1 cellular context compared by ENCODE assay signal in genomic region chr10:126511917-126512487, GRCh38.
TF ChIP-seq lines count a peak whose summit lies in the region.

No MANE protein-coding gene starts in this region.

TF ChIP-seq in IMR-90, 13 proteins besides CTCF, POLR2A, EP300 and RAD21:
- no peak for TF ChIP-seq RFX5 (IDR thresholded peaks at IDR 0.05; ENCODE audit: low read depth, low read length)
- TF ChIP-seq MXI1 (IDR thresholded peaks at IDR 0.05; ENCODE audit: borderline replicate concordance, low read depth, low read length), result no peak
- TF ChIP-seq FOS (IDR thresholded peaks at IDR 0.05; ENCODE audit: low read depth, low read length), result no peak
- TF ChIP-seq MAFK (IDR thresholded peaks at IDR 0.05; ENCODE audit: low read depth, low read length), result no peak
- TF ChIP-seq RCOR1 (IDR thresholded peaks at IDR 0.05; ENCODE audit: insufficient replicate concordance, low read length), result no peak
- TF ChIP-seq, protein P1, sequence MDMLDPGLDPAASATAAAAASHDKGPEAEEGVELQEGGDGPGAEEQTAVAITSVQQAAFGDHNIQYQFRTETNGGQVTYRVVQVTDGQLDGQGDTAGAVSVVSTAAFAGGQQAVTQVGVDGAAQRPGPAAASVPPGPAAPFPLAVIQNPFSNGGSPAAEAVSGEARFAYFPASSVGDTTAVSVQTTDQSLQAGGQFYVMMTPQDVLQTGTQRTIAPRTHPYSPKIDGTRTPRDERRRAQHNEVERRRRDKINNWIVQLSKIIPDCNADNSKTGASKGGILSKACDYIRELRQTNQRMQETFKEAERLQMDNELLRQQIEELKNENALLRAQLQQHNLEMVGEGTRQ (IDR thresholded peaks at IDR 0.05; ENCODE audit: low read depth, low read length), result no peak
- TF ChIP-seq MAZ (IDR thresholded peaks at IDR 0.05; ENCODE audit: borderline replicate concordance, low read depth, low read length), result no peak
- no peak for TF ChIP-seq NFE2L2 (IDR thresholded peaks at IDR 0.05; ENCODE audit: low read depth, low read length)
- no peak for TF ChIP-seq BHLHE40 (IDR thresholded peaks at IDR 0.05; ENCODE audit: low read depth, low read length)
- TF ChIP-seq, protein P2, sequence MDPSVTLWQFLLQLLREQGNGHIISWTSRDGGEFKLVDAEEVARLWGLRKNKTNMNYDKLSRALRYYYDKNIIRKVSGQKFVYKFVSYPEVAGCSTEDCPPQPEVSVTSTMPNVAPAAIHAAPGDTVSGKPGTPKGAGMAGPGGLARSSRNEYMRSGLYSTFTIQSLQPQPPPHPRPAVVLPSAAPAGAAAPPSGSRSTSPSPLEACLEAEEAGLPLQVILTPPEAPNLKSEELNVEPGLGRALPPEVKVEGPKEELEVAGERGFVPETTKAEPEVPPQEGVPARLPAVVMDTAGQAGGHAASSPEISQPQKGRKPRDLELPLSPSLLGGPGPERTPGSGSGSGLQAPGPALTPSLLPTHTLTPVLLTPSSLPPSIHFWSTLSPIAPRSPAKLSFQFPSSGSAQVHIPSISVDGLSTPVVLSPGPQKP (IDR thresholded peaks at IDR 0.05; ENCODE audit: borderline replicate concordance, low read depth, low read length), result no peak
- TF ChIP-seq CEBPB (IDR thresholded peaks at IDR 0.05; ENCODE audit: low read depth, low read length), result no peak
- no peak for TF ChIP-seq SMC3 (IDR thresholded peaks at IDR 0.05; ENCODE audit: low read depth, low read length)
- TF ChIP-seq CHD1 (IDR thresholded peaks at IDR 0.05; ENCODE audit: low read depth, low read length), result no peak
